In genomic region chr22:20981787-20982562, GRCh38 we compare ENCODE assay signal across 8 cellular contexts. TPM values are rescaled to one million over a fixed set of nuclear protein-coding genes. Genes with fewer than 3 reads are reported as not detected.
DNase-seq lines count a peak whose midpoint lies in the region; ATAC-seq and TF ChIP-seq lines count a peak whose summit lies in the region.

Gene LZTR1, plus strand, starts transcription at chr22:20982297. Its CDS starts 75 bp downstream, at chr22:20982372.

- peaks cover 47% of the 10 kb centered on the region for H3K4me1 Mint-ChIP-seq in nephron progenitor cell

- peaks cover 23% of the 10 kb centered on the region for H3K27me3 Mint-ChIP-seq in nephron progenitor cell (ENCODE audit: low read depth, poor library complexity)

- peaks cover 9% of the 10 kb centered on the region for H3K9me3 Mint-ChIP-seq in nephron progenitor cell

- H3K36me3 Mint-ChIP-seq in nephron progenitor cell (ENCODE audit: low read depth): peaks cover 14% of the 10 kb centered on the region

- peak; percentile 71 for TF ChIP-seq CTCF in fibroblast of the aortic adventitia (IDR thresholded peaks at IDR 0.05; ENCODE audit: insufficient read depth, low read length)
- TF ChIP-seq CTCF in nephron progenitor cell (IDR thresholded peaks at IDR 0.05): no peak

- DNase-seq in DMS53 treated with DMSO at 0.1 percent for 48 hours (lab: John Stamatoyannopoulos, UW; ENCODE audit: unreplicated experiment): peak; percentile 14
- DNase-seq in HuH-7 (ENCODE audit: low spot score): peak; percentile 95
- peak; percentile 90 for DNase-seq in activated effector memory CD4-positive, alpha-beta T cell treated with anti-CD3 and anti-CD28 coated beads, Interleukin-2, amount 50 U/mL, for 16 hours
- peak; percentile 80 for DNase-seq in fibroblast of the aortic adventitia (ENCODE audit: low read depth)
- DNase-seq in nephron progenitor cell: peak; percentile 81
- peak; percentile 72 for DNase-seq in stromal cell of bone marrow (ENCODE audit: low read depth)

- peak within 1 kb of the TSS; percentile 92 for H3K4me3 ChIP-seq in fibroblast of the aortic adventitia (ENCODE audit: low read depth, low read length)

- TF ChIP-seq POLR2A in Raji (IDR thresholded peaks at IDR 0.05; ENCODE audit: insufficient read depth, low read depth, low read length): peak; percentile 100

- H3K4me3 Mint-ChIP-seq in nephron progenitor cell: peak within 1 kb of the TSS; percentile 99

- peak within 1 kb of the TSS; percentile 74 for H3K27ac Mint-ChIP-seq in nephron progenitor cell

- ATAC-seq in GM21423 (IDR thresholded peaks at IDR 0.05; ENCODE audit: unreplicated experiment): peak; percentile 67

RNA-seq across cellular contexts. Expression of gene LZTR1, which starts in this region (rescaled TPM):
- total RNA-seq in fibroblast of the aortic adventitia (ENCODE audit: low replicate concordance): 27.2 and 53.5 TPM in 2 replicates

Comparison
In these comparisons a context has a peak if more than half of its experiments do, and no peak if none do; other contexts are left out.
1. Peak in every context shown above with its lines: DNase-seq, ATAC-seq and H3K4me3 ChIP-seq.
2. DNase-seq: peak in every context shown above with its lines; median percentile 95 in HuH-7; 90 in activated effector memory CD4-positive, alpha-beta T cell treated with anti-CD3 and anti-CD28 coated beads, Interleukin-2, amount 50 U/mL, for 16 hours; 81 in nephron progenitor cell; 80 in fibroblast of the aortic adventitia; 72 in stromal cell of bone marrow; 14 in DMS53 treated with DMSO at 0.1 percent for 48 hours.